ENCODE assay signal across 8 cellular contexts in genomic region chr1:42334240-42335049, GRCh38. TPM values are rescaled to one million over a fixed set of nuclear protein-coding genes. Genes with fewer than 3 reads are reported as not detected.
DNase-seq lines count a peak whose midpoint lies in the region; ATAC-seq and TF ChIP-seq lines count a peak whose summit lies in the region.

No MANE protein-coding gene starts in this region.

- H3K36me3 ChIP-seq in esophagus muscularis mucosa, result no peaks in the 10 kb centered on the region
- H3K36me3 ChIP-seq in mucosa of stomach (ENCODE audit: control insufficient read depth, insufficient read depth, low read length), result no peaks in the 10 kb centered on the region
- H3K36me3 ChIP-seq in subcutaneous abdominal adipose tissue (ENCODE audit: control insufficient read depth in 5 of 5, insufficient read depth in 5 of 5, low read length in 5 of 5), result no peaks in the 10 kb centered on the region

- WGBS in esophagus muscularis mucosa, result 0% methylated on average over 33 of the region's 58 CpGs

- in situ Hi-C loops in ACHN (cut with HindIII; ENCODE audit: low pct_ligation_motif_present, low pct_unique_long_range_greater_than_20kb, low sequenced_read_pairs), result no loop called here

- DNase-seq in ACHN (peak; percentile 48), NCI-H1694 (lab: John Stamatoyannopoulos, UW) (peak; percentile 16), esophagus muscularis mucosa (ENCODE audit: extremely low spot score) (no peak)
- DNase-seq in activated CD4-positive, alpha-beta T cell treated with anti-CD3 and anti-CD28 coated beads for 48 hours, result peak; percentile 48

- TF ChIP-seq CTCF in GM12875 (IDR thresholded peaks at IDR 0.05; ENCODE audit: borderline replicate concordance, insufficient read depth, low read depth, low read length), result 0 out of 2 replicates have a peak, but pooled peaks have one; percentile 3
- peak in 1 of 3 experiments; percentile 8 for TF ChIP-seq CTCF in esophagus muscularis mucosa (IDR thresholded peaks at IDR 0.05)

- no peak for TF ChIP-seq POLR2A in esophagus muscularis mucosa (IDR thresholded peaks at IDR 0.05; ENCODE audit: low read depth)

- H3K4me1 ChIP-seq in esophagus muscularis mucosa, result peaks cover 28 to 51% (median 46%) of the 10 kb centered on the region in 4 donors
- H3K4me1 ChIP-seq in mucosa of stomach (ENCODE audit: control insufficient read depth, insufficient read depth, low read length), result peaks cover 24% of the 10 kb centered on the region
- peaks cover 3 to 37% (median 31%) of the 10 kb centered on the region in 5 donors for H3K4me1 ChIP-seq in subcutaneous abdominal adipose tissue (ENCODE audit: control insufficient read depth in 5 of 5, insufficient read depth in 5 of 5, low read length in 5 of 5)

- H3K9ac ChIP-seq in mucosa of stomach (ENCODE audit: low read length), result peak overlapping the region; percentile 97
- peak overlapping the region; percentile 86 to 97 (median 90) for H3K9ac ChIP-seq in subcutaneous abdominal adipose tissue (ENCODE audit: low read length in 5 of 5)

- H3K27ac ChIP-seq in esophagus muscularis mucosa (replicated peaks in 1 of 4), result peak overlapping the region; percentile 92 to 97 (median 96)
- H3K27ac ChIP-seq in subcutaneous abdominal adipose tissue (ENCODE audit: low read depth, low read length), result peak overlapping the region; percentile 87

- ATAC-seq in HG02763 (IDR thresholded peaks at IDR 0.05; ENCODE audit: unreplicated experiment), result peak; percentile 46

- intact Hi-C loops in esophagus muscularis mucosa (cut with DNase I), result loop anchor here (5.0 to 10.0 kb wide), 4 partner anchors 123 to 350 kb away; partner anchors contain the start of genes PPCS, YBX1 and ZMYND12

- H3K9me3 ChIP-seq in esophagus muscularis mucosa, result no peaks in the 10 kb centered on the region
- no peaks in the 10 kb centered on the region for H3K9me3 ChIP-seq in mucosa of stomach (ENCODE audit: control insufficient read depth, low read length)
- H3K9me3 ChIP-seq in subcutaneous abdominal adipose tissue (ENCODE audit: control insufficient read depth in 5 of 5, low read length in 5 of 5), result no peaks in the 10 kb centered on the region

- H3K27me3 ChIP-seq in esophagus muscularis mucosa, result no peaks in the 10 kb centered on the region
- no peaks in the 10 kb centered on the region for H3K27me3 ChIP-seq in mucosa of stomach (ENCODE audit: control insufficient read depth, insufficient read depth, low read length)
- H3K27me3 ChIP-seq in subcutaneous abdominal adipose tissue (ENCODE audit: control insufficient read depth in 5 of 5, insufficient read depth in 4 of 5, low read length in 5 of 5), result no peaks in the 10 kb centered on the region

- TF ChIP-seq EP300 in esophagus muscularis mucosa (IDR thresholded peaks at IDR 0.05), result no peak

- H3K4me3 ChIP-seq in GM12875 (ENCODE audit: low read depth, low read length) (peak overlapping the region; percentile 64), esophagus muscularis mucosa (peak overlapping the region; percentile 90 to 99 (median 92)), mucosa of stomach (ENCODE audit: low read length) (peak overlapping the region; percentile 85), subcutaneous abdominal adipose tissue (ENCODE audit: low read depth in 1 of 5, low read length in 5 of 5) (peak overlapping the region; percentile 73 to 96 (median 83))

RNA-seq across cellular contexts. Expression of gene FOXJ3, which starts 0.6 kb away (rescaled TPM):
- total RNA-seq in esophagus muscularis mucosa, result 10 to 100 TPM; 34.5 to 40.0 (median 36.1) TPM

RNA-seq across cellular contexts. Expression of gene RIMKLA, which starts 46.1 kb away (rescaled TPM):
- total RNA-seq in esophagus muscularis mucosa, result 1 to 10 TPM; 1.8 to 5.3 (median 3.4) TPM
